8 cellular contexts compared by ENCODE assay signal in the genomic region with DNA sequence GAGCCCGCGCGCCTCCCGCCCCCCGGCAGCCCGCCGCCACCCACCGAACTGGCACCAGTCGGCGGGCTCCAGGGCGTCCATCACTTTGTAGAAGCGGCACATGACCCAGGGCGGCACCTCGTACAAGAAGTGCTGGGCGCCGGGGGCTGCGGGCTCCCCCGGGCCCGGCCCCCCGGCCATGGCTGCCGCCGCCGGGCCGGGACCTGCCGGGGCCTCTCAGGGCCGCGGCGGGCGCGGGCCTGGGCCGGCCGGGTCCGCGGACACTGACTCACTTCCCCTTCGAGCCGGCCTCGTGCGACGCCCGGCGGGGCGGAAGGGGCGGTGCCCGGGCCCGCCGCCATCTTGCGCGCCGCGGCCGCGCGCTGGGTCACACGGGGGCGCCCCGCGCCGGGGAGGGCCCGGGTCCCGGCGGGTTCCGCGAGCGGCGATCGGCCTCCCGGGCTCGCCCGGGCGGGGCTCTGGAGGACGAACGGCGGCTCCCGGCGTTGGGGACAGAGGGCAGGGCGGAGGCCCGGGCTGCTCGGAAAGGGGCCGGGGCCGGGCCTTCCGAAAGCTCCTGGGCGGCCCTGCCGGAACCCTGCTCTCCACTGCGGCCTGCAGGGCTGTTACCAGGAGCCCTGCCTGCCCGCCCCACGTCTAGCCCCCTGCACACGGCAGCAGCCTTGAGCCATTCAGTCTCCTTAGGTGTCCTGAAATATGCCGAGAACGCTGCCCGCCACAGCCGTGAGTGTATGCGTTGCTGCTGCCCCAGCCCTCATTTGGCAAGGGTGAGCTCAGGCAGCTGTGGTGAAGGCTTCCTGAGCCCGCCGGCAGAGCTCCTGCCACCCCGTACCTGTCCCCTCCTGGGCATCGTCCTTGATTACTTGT. TPM values are rescaled to one million over a fixed set of nuclear protein-coding genes. Genes with fewer than 3 reads are reported as not detected.
DNase-seq lines count a peak whose midpoint lies in the region; ATAC-seq lines count a peak whose summit lies in the region.

IRAK1 (minus strand) TSS at position 270 of the 867 bp plus-strand sequence; CDS start at position 180, 90 bp downstream.

- ATAC-seq in HG02870 (IDR thresholded peaks at IDR 0.05; ENCODE audit: unreplicated experiment), result peak; percentile 46
- peak; percentile 87 for ATAC-seq in activated CD8-positive, alpha-beta memory T cell treated with anti-CD3 and anti-CD28 coated beads, Interleukin-2, amount 10 ng/mL, durations not matched to agents 7 days and 5 days
- ATAC-seq in stimulated activated naive CD8-positive, alpha-beta T cell treated with anti-CD3 and anti-CD28 coated beads, Interleukin-15, Interleukin-2, amounts not matched to agents 100 U/mL and 50 U/mL, for 24 hours, result peak; percentile 76

- peaks cover 28% of the 10 kb centered on the region for H3K4me1 Mint-ChIP-seq in activated CD8-positive, alpha-beta memory T cell treated with anti-CD3 and anti-CD28 coated beads, Interleukin-2, amount 10 ng/mL, durations not matched to agents 7 days and 5 days

- no peaks in the 10 kb centered on the region for H3K27me3 Mint-ChIP-seq in activated CD8-positive, alpha-beta memory T cell treated with anti-CD3 and anti-CD28 coated beads, Interleukin-2, amount 10 ng/mL, durations not matched to agents 7 days and 5 days

- peak within 1 kb of the TSS; percentile 89 for H3K4me3 Mint-ChIP-seq in activated CD8-positive, alpha-beta memory T cell treated with anti-CD3 and anti-CD28 coated beads, Interleukin-2, amount 10 ng/mL, durations not matched to agents 7 days and 5 days

- H3K9me3 Mint-ChIP-seq in activated CD8-positive, alpha-beta memory T cell treated with anti-CD3 and anti-CD28 coated beads, Interleukin-2, amount 10 ng/mL, durations not matched to agents 7 days and 5 days (ENCODE audit: low read depth), result no peaks in the 10 kb centered on the region

- peak; percentile 13 for DNase-seq in SKM-1 treated with dmso at 0.1 percent for 144 hours (lab: John Stamatoyannopoulos, UW; ENCODE audit: unreplicated experiment)
- no peak for DNase-seq in SKM-1 (lab: John Stamatoyannopoulos, UW; ENCODE audit: unreplicated experiment)
- DNase-seq in NCI-H510A treated with DMSO at 0.1 percent for 48 hours (lab: John Stamatoyannopoulos, UW), result peak; percentile 19
- DNase-seq in activated CD8-positive, alpha-beta memory T cell treated with anti-CD3 and anti-CD28 coated beads, Interleukin-2, amount 10 ng/mL, durations not matched to agents 7 days and 5 days, result peak; percentile 57
- peak; percentile 49 for DNase-seq in epidermal melanocyte (ENCODE audit: insufficient read length, low spot score)
- peak; percentile 25 for DNase-seq in midbrain (lab: John Stamatoyannopoulos, UW)
- peak; percentile 67 for DNase-seq in stimulated activated naive CD8-positive, alpha-beta T cell treated with anti-CD3 and anti-CD28 coated beads, Interleukin-15, Interleukin-2, amounts not matched to agents 100 U/mL and 50 U/mL, for 24 hours

- CTCF ChIA-PET in activated CD8-positive, alpha-beta memory T cell treated with anti-CD3 and anti-CD28 coated beads, Interleukin-2, amount 10 ng/mL, durations not matched to agents 7 days and 5 days (lab: Charles Lee), result interaction anchor here (0.9 to 1.0 kb wide), 2 partner anchors 38 to 122 kb away, joined by 3 to 4 read pairs; no protein-coding TSS in a partner anchor

- H3K27ac Mint-ChIP-seq in activated CD8-positive, alpha-beta memory T cell treated with anti-CD3 and anti-CD28 coated beads, Interleukin-2, amount 10 ng/mL, durations not matched to agents 7 days and 5 days, result peak within 1 kb of the TSS; percentile 93

- peaks cover 11% of the 10 kb centered on the region for H3K36me3 Mint-ChIP-seq in activated CD8-positive, alpha-beta memory T cell treated with anti-CD3 and anti-CD28 coated beads, Interleukin-2, amount 10 ng/mL, durations not matched to agents 7 days and 5 days

RNA-seq across cellular contexts. Expression of gene IRAK1, which starts in this region (rescaled TPM):
- total RNA-seq in activated CD8-positive, alpha-beta memory T cell treated with anti-CD3 and anti-CD28 coated beads, Interleukin-2, amount 10 ng/mL, durations not matched to agents 7 days and 5 days, result 100 to 1,000 TPM; 127 to 148 TPM
